ENCODE assay signal across 2 cellular contexts in genomic region chr6:83450015-83450414, GRCh38. TPM values are rescaled to one million over a fixed set of nuclear protein-coding genes. Genes with fewer than 3 reads are reported as not detected.
"Had no signal": no experiment of that assay in that cellular context is flagged by ENCODE, and none has a peak within 500 bp of the region (broad histone marks: within the 10 kb centered on the region; RNA-seq: fewer than 3 reads in every experiment).

No MANE protein-coding gene starts in this region.

RNA-seq across cellular contexts. Expression of gene ME1, which starts 19.2 kb away (rescaled TPM):
- total RNA-seq: OCI-LY7, SJCRH30 had no signal
